Comparison of ENCODE assay signal across 24 cellular contexts in genomic region chr5:90921428-90921973, GRCh38.
A peak's percentile ranks its signal among the peaks of the same experiment; 100 is the strongest.
DNase-seq lines count a peak whose midpoint lies in the region; ATAC-seq and TF ChIP-seq lines count a peak whose summit lies in the region.
"Had no signal": no experiment of that assay in that cellular context is flagged by ENCODE, and none has a peak within 500 bp of the region (broad histone marks: within the 10 kb centered on the region; RNA-seq: fewer than 3 reads in every experiment).

No MANE protein-coding gene starts in this region.

- H3K9me3 ChIP-seq in H9 (ENCODE audit: control insufficient read depth, low read depth, low read length) (no peaks in the 10 kb centered on the region), SK-N-MC (ENCODE audit: low read depth, low read length) (no peaks in the 10 kb centered on the region)
- H3K9me3 ChIP-seq: HAP-1, SJCRH30 had no signal

- no peak overlapping the region for H3K4me3 Mint-ChIP-seq in H9
- no peak overlapping the region for H3K4me3 Mint-ChIP-seq in natural killer cell treated with Interleukin-12 subunit alpha and Interleukin-12 subunit beta and Interleukin-15 and Interleukin-18, amount 100 ng/mL, for 72 hours
- H3K4me3 Mint-ChIP-seq: B cell; CD8-positive, alpha-beta T cell had no signal

- H3K79me1 ChIP-seq in H9 (ENCODE audit: insufficient read depth, low read depth, low read length, poor library complexity, severe bottlenecking), result no peaks in the 10 kb centered on the region

- H2AK5ac ChIP-seq in H9 (ENCODE audit: insufficient read length, low read length), result no peak overlapping the region

- H2BK5ac ChIP-seq in H9 (ENCODE audit: insufficient read length, low read length), result no peak overlapping the region

- no peaks in the 10 kb centered on the region for H4K20me1 ChIP-seq in H9 (ENCODE audit: control insufficient read depth, insufficient read depth, insufficient read length)

- no CpG with 5 or more reads among the region's 2 CpGs for WGBS in H9 (ENCODE audit: extremely low coverage, insufficient read length, low lambda C conversion rate)

- H2AFZ ChIP-seq in H9 (ENCODE audit: low read length), result no peak overlapping the region
- H2AFZ ChIP-seq: GM23248 had no signal

- no peak overlapping the region for H3K18ac ChIP-seq in H9 (ENCODE audit: insufficient read length, low read depth, low read length)

- no peak overlapping the region for H4K8ac ChIP-seq in H9 (replicated peaks; ENCODE audit: insufficient read length, low read depth, low read length)

- no peak overlapping the region for H3T11ph ChIP-seq in H9 (ENCODE audit: low read length)

- no peak overlapping the region for H3K14ac ChIP-seq in H9 (ENCODE audit: insufficient read depth, low read length)

- H3K56ac ChIP-seq in H9 (ENCODE audit: insufficient read length, low read depth, low read length), result no peak overlapping the region

- no peaks in the 10 kb centered on the region for H3K4me1 Mint-ChIP-seq in H9
- no peaks in the 10 kb centered on the region for H3K4me1 Mint-ChIP-seq in natural killer cell treated with Interleukin-12 subunit alpha and Interleukin-12 subunit beta and Interleukin-15 and Interleukin-18, amount 100 ng/mL, for 72 hours (ENCODE audit: low read depth in 2 of 2)
- H3K4me1 Mint-ChIP-seq: B cell had no signal

- H3K9ac ChIP-seq in H9 (ENCODE audit: extremely low read depth, insufficient read length, low read length) (no peak overlapping the region), SK-N-MC (ENCODE audit: insufficient read length) (no peak overlapping the region)
- H3K9ac ChIP-seq: GM23248 had no signal

- H3K4ac ChIP-seq in H9 (ENCODE audit: low read depth, low read length), result no peak overlapping the region

- ATAC-seq in natural killer cell treated with Interleukin-12 subunit alpha and Interleukin-12 subunit beta and Interleukin-15 and Interleukin-18, amount 100 ng/mL, for 72 hours, result no peak
- ATAC-seq in HG02938 (IDR thresholded peaks at IDR 0.05; ENCODE audit: unreplicated experiment), result no peak
- ATAC-seq: CD8-positive, alpha-beta T cell; PC-3; Right ventricle myocardium inferior had no signal

- no peaks in the 10 kb centered on the region for H3K23me2 ChIP-seq in H9 (ENCODE audit: insufficient read length, low read depth, low read length, poor library complexity, severe bottlenecking)

- H3K4me2 ChIP-seq in H9 (ENCODE audit: insufficient read depth, insufficient read length, low read length), result no peak overlapping the region

- no peak overlapping the region for H4K5ac ChIP-seq in H9 (ENCODE audit: insufficient read length, low read depth, low read length)

- H3K27ac ChIP-seq in H9 (ENCODE audit: insufficient read length, low read depth, low read length), result no peak overlapping the region
- H3K27ac ChIP-seq in SK-N-MC, result peak overlapping the region; percentile 10; the same call in 1 of the 2 replicates
- H3K27ac ChIP-seq: C4-2B, GM23248, HL-60, SJCRH30 had no signal

- peak overlapping the region in 2 of 3 experiments; percentile 7 to 25; a peak in 2 of 7 replicates for H3K27ac Mint-ChIP-seq in H9
- no peak overlapping the region for H3K27ac Mint-ChIP-seq in natural killer cell treated with Interleukin-12 subunit alpha and Interleukin-12 subunit beta and Interleukin-15 and Interleukin-18, amount 100 ng/mL, for 72 hours
- H3K27ac Mint-ChIP-seq: B cell; CD8-positive, alpha-beta T cell had no signal

- H3K9me3 Mint-ChIP-seq in H9, result peaks cover 3 to 5% of the 10 kb centered on the region in 2 experiments; a peak in 4 of 5 replicates
- H3K9me3 Mint-ChIP-seq in natural killer cell treated with Interleukin-12 subunit alpha and Interleukin-12 subunit beta and Interleukin-15 and Interleukin-18, amount 100 ng/mL, for 72 hours, result no peaks in the 10 kb centered on the region
- H3K9me3 Mint-ChIP-seq: CD8-positive, alpha-beta T cell had no signal

- H3K27me3 Mint-ChIP-seq in H9 (ENCODE audit: low read depth), result no peaks in the 10 kb centered on the region
- H3K27me3 Mint-ChIP-seq in natural killer cell treated with Interleukin-12 subunit alpha and Interleukin-12 subunit beta and Interleukin-15 and Interleukin-18, amount 100 ng/mL, for 72 hours, result peaks cover 0 to 7% of the 10 kb centered on the region in 2 donors

- DNase-seq in H9 (no peak), SK-N-MC (ENCODE audit: low read depth, low spot score) (peak; percentile 48), inferior parietal cortex (ENCODE audit: extremely low spot score) (peak; percentile 54), superior temporal gyrus (ENCODE audit: extremely low spot score) (peak; percentile 46), dermis blood vessel endothelial cell (no peak)
- no peak for DNase-seq in natural killer cell treated with Interleukin-12 subunit alpha and Interleukin-12 subunit beta and Interleukin-15 and Interleukin-18, amount 100 ng/mL, for 72 hours (ENCODE audit: low spot score)
- DNase-seq: Caco-2; CD8-positive, alpha-beta T cell; GM23248; Kasumi-1; MV-4-11; NCI-H1105; NCI-H1436 treated with DMSO at 0.1 percent for 48 hours; NCI-H1930; NCI-H2107; NCI-H774; PC-3; SJCRH30 had no signal

- no peak overlapping the region for H2BK12ac ChIP-seq in H9 (ENCODE audit: insufficient read length, low read depth, low read length)

- peaks cover 17 to 26% (median 18%) of the 10 kb centered on the region in 3 experiments for H3K36me3 Mint-ChIP-seq in H9 (ENCODE audit: insufficient read depth in 1 of 3, low read depth in 3 of 3)
- H3K36me3 Mint-ChIP-seq in natural killer cell treated with Interleukin-12 subunit alpha and Interleukin-12 subunit beta and Interleukin-15 and Interleukin-18, amount 100 ng/mL, for 72 hours, result no peaks in the 10 kb centered on the region
- H3K36me3 Mint-ChIP-seq: CD8-positive, alpha-beta T cell had no signal

- TF ChIP-seq CTCF in H9 (conservative IDR thresholded peaks at IDR 0.05), result no peak

- no peak overlapping the region for H3K4me3 ChIP-seq in SK-N-MC
- H3K4me3 ChIP-seq: GM23248, HAP-1, SJCRH30 had no signal

- H2BK20ac ChIP-seq in H9 (ENCODE audit: low read depth, low read length, poor library complexity, severe bottlenecking), result no peak overlapping the region

- H3K79me2 ChIP-seq in H9 (ENCODE audit: insufficient read depth, low read length), result no peaks in the 10 kb centered on the region

- H4K91ac ChIP-seq in H9 (ENCODE audit: insufficient read length, low read depth, low read length), result no peak overlapping the region

- no peak overlapping the region for H2BK120ac ChIP-seq in H9 (ENCODE audit: low read depth, low read length, poor library complexity, severe bottlenecking)

- no peak overlapping the region for H3K23ac ChIP-seq in H9 (ENCODE audit: insufficient read length, low read depth, low read length)

- no peaks in the 10 kb centered on the region for H3K36me3 ChIP-seq in SK-N-MC (ENCODE audit: insufficient read depth, low read length)
- H3K36me3 ChIP-seq: SJCRH30 had no signal

- H3K4me1 ChIP-seq in H9 (ENCODE audit: insufficient read depth, low read length), result no peaks in the 10 kb centered on the region
- H3K4me1 ChIP-seq: Caco-2, HAP-1, SJCRH30 had no signal

- H3K27me3 ChIP-seq in H9 (ENCODE audit: insufficient read depth, low read length), result no peaks in the 10 kb centered on the region
- H3K27me3 ChIP-seq: SJCRH30 had no signal

- no peak overlapping the region for H2BK15ac ChIP-seq in H9 (ENCODE audit: low read depth, low read length)

Comparison
In these comparisons a context has a peak if more than half of its experiments do, and no peak if none do; other contexts are left out.
1. DNase-seq: peak in SK-N-MC (single experiment), inferior parietal cortex (single experiment) and superior temporal gyrus (single experiment); none in H9 (single experiment), natural killer cell treated with Interleukin-12 subunit alpha and Interleukin-12 subunit beta and Interleukin-15 and Interleukin-18, amount 100 ng/mL, for 72 hours (single experiment) and dermis blood vessel endothelial cell (single experiment).
2. H3K27ac Mint-ChIP-seq: peak in H9 (2 of 3); none in natural killer cell treated with Interleukin-12 subunit alpha and Interleukin-12 subunit beta and Interleukin-15 and Interleukin-18, amount 100 ng/mL, for 72 hours (0 of 2).